In genomic region chr17:80447790-80448189, GRCh38 we compare ENCODE assay signal across 19 cellular contexts. TPM values are rescaled to one million over a fixed set of nuclear protein-coding genes. Genes with fewer than 3 reads are reported as not detected.
DNase-seq lines count a peak whose midpoint lies in the region; ATAC-seq, FAIRE-seq and TF ChIP-seq lines count a peak whose summit lies in the region.
"Had no signal": no experiment of that assay in that cellular context is flagged by ENCODE, and none has a peak within 500 bp of the region (broad histone marks: within the 10 kb centered on the region; RNA-seq: fewer than 3 reads in every experiment).

No MANE protein-coding gene starts in this region.

- H3K9me3 ChIP-seq in HEK293 (ENCODE audit: control insufficient read depth, insufficient read depth, low read depth, low read length) (no peaks in the 10 kb centered on the region), keratinocyte (ENCODE audit: control insufficient read depth, low read depth, low read length) (no peaks in the 10 kb centered on the region)
- H3K9me3 ChIP-seq: BE2C, Caco-2, HAP-1 had no signal

- FAIRE-seq in bronchial epithelial cell (lab: Jason Lieb, UNC) (peak; percentile 99), keratinocyte (lab: Jason Lieb, UNC) (peak; percentile 56)
- FAIRE-seq: D721Med, G401.6, GM12891, GM18507, HTR-8/SVneo had no signal

- POLR2A ChIA-PET in HEK293 (lab: Yijun Ruan, JAX) (no interaction called here), RWPE1 (lab: Yijun Ruan, JAX; ENCODE audit: low non-redundant PET) (no interaction called here)

- ATAC-seq in GM18511 (IDR thresholded peaks at IDR 0.05; ENCODE audit: unreplicated experiment): no peak

- no peak overlapping the region for H3K9ac ChIP-seq in keratinocyte (ENCODE audit: control insufficient read depth, extremely low read depth, insufficient read depth, low read length)

- H3K4me3 ChIP-seq in HEK293 (ENCODE audit: low read depth, low read length): no peak overlapping the region
- H3K4me3 ChIP-seq in bronchial epithelial cell (ENCODE audit: low read depth, low read length): no peak overlapping the region
- no peak overlapping the region for H3K4me3 ChIP-seq in keratinocyte (ENCODE audit: control insufficient read depth in 2 of 3, extremely low read depth in 1 of 3, insufficient read depth in 2 of 3, low read depth in 1 of 3, low read length in 3 of 3)
- H3K4me3 ChIP-seq: HAP-1 had no signal

- H3K27ac ChIP-seq in HEK293 (ENCODE audit: extremely low read depth, low read depth, low read length): no peak overlapping the region
- no peak overlapping the region; the same call in 1 of the 2 replicates for H3K27ac ChIP-seq in RWPE1
- no peak overlapping the region for H3K27ac ChIP-seq in keratinocyte (ENCODE audit: control insufficient read depth, insufficient read depth, low read length)

- no peaks in the 10 kb centered on the region for H4K20me1 ChIP-seq in keratinocyte (ENCODE audit: control insufficient read depth, extremely low read depth, insufficient read depth, low read length)

- H3K79me2 ChIP-seq in keratinocyte (ENCODE audit: control insufficient read depth, insufficient read depth, low read length): no peaks in the 10 kb centered on the region

- no peaks in the 10 kb centered on the region for H3K9me1 ChIP-seq in keratinocyte (ENCODE audit: control insufficient read depth, extremely low read depth, insufficient read depth, low read length)

- H3K27me3 ChIP-seq in bronchial epithelial cell (ENCODE audit: control insufficient read depth, insufficient read depth, low read length) (no peaks in the 10 kb centered on the region), keratinocyte (ENCODE audit: control insufficient read depth, extremely low read depth, insufficient read depth, low read length) (no peaks in the 10 kb centered on the region)
- H3K27me3 ChIP-seq: BE2C had no signal

- H3K4me2 ChIP-seq in keratinocyte (ENCODE audit: control insufficient read depth, extremely low read depth, insufficient read depth, low read depth, low read length): no peak overlapping the region

- H3K4me1 ChIP-seq in HEK293 (ENCODE audit: control insufficient read depth, insufficient read depth, low read length) (peaks cover 5% of the 10 kb centered on the region; the same call in 1 of the 2 replicates), keratinocyte (ENCODE audit: control insufficient read depth, extremely low read depth, insufficient read depth, low read length) (peaks cover 5% of the 10 kb centered on the region)
- H3K4me1 ChIP-seq: BE2C, Caco-2, HAP-1 had no signal

- H2AFZ ChIP-seq in keratinocyte (ENCODE audit: control insufficient read depth, low read length): no peak overlapping the region

- H3K36me3 ChIP-seq in HEK293 (ENCODE audit: control insufficient read depth in 2 of 2, insufficient read depth in 1 of 2, low read length in 2 of 2) (no peaks in the 10 kb centered on the region), bronchial epithelial cell (ENCODE audit: control insufficient read depth, insufficient read depth, low read length) (no peaks in the 10 kb centered on the region), keratinocyte (ENCODE audit: control insufficient read depth in 2 of 2, extremely low read depth in 1 of 2, insufficient read depth in 2 of 2, low read length in 2 of 2) (no peaks in the 10 kb centered on the region)
- H3K36me3 ChIP-seq: BE2C, HAP-1 had no signal

- DNase-seq in RWPE1 (ENCODE audit: low spot score) (peak; percentile 35), bronchial epithelial cell (ENCODE audit: low read depth) (peak; percentile 62), keratinocyte (ENCODE audit: low read depth, low spot score) (no peak), NCI-H1436 (lab: John Stamatoyannopoulos, UW) (no peak), UCSD-AML1 (lab: John Stamatoyannopoulos, UW; ENCODE audit: unreplicated experiment) (no peak), Ammon's horn (ENCODE audit: low spot score) (no peak)
- DNase-seq: BE2C; Caco-2; CD4-positive, alpha-beta T cell; KBM-7 had no signal

- dilution Hi-C loops in keratinocyte (cut with MboI; ENCODE audit: extremely low pct_ligation_motif_present, low sequenced_read_pairs): no loop called here

- CTCF ChIA-PET in HEK293 (lab: Yijun Ruan, JAX) (interaction anchor here (0.6 to 2.9 kb wide), 3 partner anchors 20 to 210 kb away, joined by 3 to 11 read pairs (median 3); no protein-coding TSS in a partner anchor), RWPE1 (lab: Yijun Ruan, JAX) (interaction anchor here (0.6 to 0.7 kb wide), 4 partner anchors 43 to 355 kb away, joined by 3 to 7 read pairs (median 6); no protein-coding TSS in a partner anchor)

- no peak for TF ChIP-seq CTCF in HEK293 (tag by site-specific recombination; IDR thresholded peaks at IDR 0.05)
- TF ChIP-seq CTCF in RWPE1 (conservative IDR thresholded peaks at IDR 0.05; ENCODE audit: low read depth): no peak
- no peak for TF ChIP-seq CTCF in bronchial epithelial cell (IDR thresholded peaks at IDR 0.05; ENCODE audit: insufficient read depth, low read length, severe bottlenecking)
- TF ChIP-seq CTCF in keratinocyte (optimal IDR thresholded peaks at IDR 0.05 in 1 of 3, IDR thresholded peaks at IDR 0.05 in 1 of 3, conservative IDR thresholded peaks at IDR 0.05 in 1 of 3; ENCODE audit: extremely low read depth in 1 of 3, insufficient read depth in 2 of 3, low read length in 3 of 3): no peak

TF ChIP-seq in HEK293, 187 proteins besides CTCF, POLR2A, EP300 and RAD21:
- TF ChIP-seq ZNF146 (tag by site-specific recombination; IDR thresholded peaks at IDR 0.05) (no peak), ZNF157 (tag by site-specific recombination; IDR thresholded peaks at IDR 0.05) (no peak), GLIS1 (tag by site-specific recombination; IDR thresholded peaks at IDR 0.05) (peak; percentile 37), ZFP41 (tag by site-specific recombination; IDR thresholded peaks at IDR 0.05; ENCODE audit: borderline replicate concordance) (no peak), ZIC2 (tag by site-specific recombination; IDR thresholded peaks at IDR 0.05) (peak; percentile 60), ZNF548 (tag by site-specific recombination; IDR thresholded peaks at IDR 0.05) (no peak), ZNF2 (tag by site-specific recombination; IDR thresholded peaks at IDR 0.05) (no peak)

RNA-seq across cellular contexts. Expression of gene NPTX1, which starts 28.6 kb away (rescaled TPM):
- total RNA-seq in bronchial epithelial cell: under 0.01 TPM in 1 of 2 replicates, not detected in the other
- 0.01 to 0.03 TPM (median 0.02 TPM) in 3 replicates for polyA plus RNA-seq in keratinocyte
- polyA plus RNA-seq in keratinocyte (2011; ENCODE audit: low read depth): not detected
- not detected in 2 replicates for polyA plus RNA-seq in keratinocyte (2011; cell fraction: cytosol; rRNA removed)
- 0.01 and 0.04 TPM in 2 replicates for polyA plus RNA-seq in keratinocyte (2011; cell fraction: nucleus; rRNA removed)
- polyA plus RNA-seq in keratinocyte (2012; ENCODE audit: low replicate concordance): 0.08 and 0.13 TPM in 2 replicates
- 0.26 TPM in 1 of 3 replicates, not detected in the others for polyA minus RNA-seq in keratinocyte
- 0.58 TPM for polyA minus RNA-seq in keratinocyte (2011; cell fraction: cytosol; rRNA and poly(A)+ RNA removed)
- polyA minus RNA-seq in keratinocyte (2011; cell fraction: nucleus; rRNA and poly(A)+ RNA removed): not detected in 2 replicates
- polyA plus RNA-seq: IgD-negative memory B cell had no signal

RNA-seq across cellular contexts. Expression of gene ENDOV, which starts 32.8 kb away (rescaled TPM):
- total RNA-seq in bronchial epithelial cell: 19.5 and 20.6 TPM in 2 replicates
- polyA plus RNA-seq in keratinocyte: 10.9 to 18.3 TPM (median 13.1 TPM) in 3 replicates
- 6.7 TPM for polyA plus RNA-seq in keratinocyte (2011; ENCODE audit: low read depth)
- polyA plus RNA-seq in keratinocyte (2011; cell fraction: cytosol; rRNA removed): 7.8 and 17.9 TPM in 2 replicates
- polyA plus RNA-seq in keratinocyte (2011; cell fraction: nucleus; rRNA removed): 25.5 and 33.3 TPM in 2 replicates
- polyA plus RNA-seq in keratinocyte (2012; ENCODE audit: low replicate concordance): 14.6 and 20.3 TPM in 2 replicates
- 7.5 to 23.1 TPM (median 13.4 TPM) in 3 replicates for polyA minus RNA-seq in keratinocyte
- polyA minus RNA-seq in keratinocyte (2011; cell fraction: cytosol; rRNA and poly(A)+ RNA removed): 16.5 TPM
- polyA minus RNA-seq in keratinocyte (2011; cell fraction: nucleus; rRNA and poly(A)+ RNA removed): 10.2 and 18.8 TPM in 2 replicates

Comparison
In these comparisons a context has a peak if more than half of its experiments do, and no peak if none do; other contexts are left out.
1. DNase-seq: peak in RWPE1 (single experiment) and bronchial epithelial cell (single experiment); none in keratinocyte (single experiment), NCI-H1436 (single experiment), UCSD-AML1 (single experiment) and Ammon's horn (single experiment).